Comparison of ENCODE assay signal across 28 cellular contexts in the genomic region with DNA sequence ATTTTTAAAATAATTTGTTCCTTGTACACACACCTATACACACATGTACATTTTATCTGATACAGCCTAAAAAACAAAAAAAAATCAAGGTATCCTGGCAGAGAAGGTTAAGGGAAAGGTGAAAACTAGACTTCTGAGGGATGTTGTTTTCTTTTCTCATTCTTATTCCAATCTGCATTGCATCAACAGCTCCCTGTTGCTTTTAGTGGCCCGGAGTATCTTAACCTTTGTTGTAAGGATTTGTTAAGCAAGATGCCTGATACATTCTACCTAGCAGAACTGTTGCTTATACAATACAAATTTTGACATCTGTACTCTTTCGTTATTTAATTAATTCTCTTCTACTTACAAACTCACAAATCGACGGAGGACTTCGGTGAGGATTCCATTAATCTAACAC.
"Had no signal": no experiment of that assay in that cellular context is flagged by ENCODE, and none has a peak within 500 bp of the region (broad histone marks: within the 10 kb centered on the region; RNA-seq: fewer than 3 reads in every experiment).

No MANE protein-coding gene starts in this region.

- DNase-seq: hippocampal formation; kidney; left colon; left lung; lower lobe of right lung; mammary epithelial cell; mesendoderm; midbrain; mucosa of descending colon; naive thymus-derived CD4-positive, alpha-beta T cell; ovary; retina; right cardiac atrium; stimulated activated CD4-positive, alpha-beta T cell treated with anti-CD3 and anti-CD28 coated beads, Interleukin-12 subunit alpha, Interleukin-12 subunit beta, amount 100 ng/mL, for 4 hours; stimulated activated CD4-positive, alpha-beta T cell treated with anti-CD3 and anti-CD28 coated beads, Interleukin-15, amount 100 ng/mL, for 24 hours; stimulated activated CD4-positive, alpha-beta T cell treated with anti-CD3 and anti-CD28 coated beads, Interleukin-4, amount 100 ng/mL, for 24 hours; stimulated activated naive CD4-positive, alpha-beta T cell; tibial artery; trophoblast cell; upper lobe of right lung had no signal

- FAIRE-seq: kidney had no signal

- H3K4me1 ChIP-seq: left lung, lower lobe of right lung, tibial artery, upper lobe of right lung had no signal

- H3K4me3 Mint-ChIP-seq: naive thymus-derived CD4-positive, alpha-beta T cell; natural killer cell treated with Interleukin-12 subunit alpha and Interleukin-12 subunit beta and Interleukin-15 and Interleukin-18, amount 100 ng/mL, for 72 hours; stimulated activated effector memory CD8-positive, alpha-beta T cell treated with anti-CD3 and anti-CD28 coated beads, Interleukin-12 subunit alpha, Interleukin-12 subunit beta, amount 100 ng/mL, for 72 hours; stimulated activated naive CD8-positive, alpha-beta T cell treated with anti-CD3 and anti-CD28 coated beads, Interleukin-15, Interleukin-2, amounts not matched to agents 100 ng/mL and 50 ng/mL, for 24 hours had no signal

- H3K36me3 Mint-ChIP-seq: natural killer cell treated with Interleukin-12 subunit alpha and Interleukin-12 subunit beta and Interleukin-15 and Interleukin-18, amount 100 ng/mL, for 72 hours; stimulated activated effector memory CD8-positive, alpha-beta T cell treated with anti-CD3 and anti-CD28 coated beads, Interleukin-12 subunit alpha, Interleukin-12 subunit beta, amount 100 ng/mL, for 72 hours had no signal

- H3K9me3 ChIP-seq: left lung, mucosa of descending colon, ovary, suprapubic skin, thoracic aorta, upper lobe of right lung had no signal

- H3K4me1 Mint-ChIP-seq: stimulated activated effector memory CD8-positive, alpha-beta T cell treated with anti-CD3 and anti-CD28 coated beads, Interleukin-12 subunit alpha, Interleukin-12 subunit beta, amount 100 ng/mL, for 72 hours had no signal

- H3K27ac Mint-ChIP-seq: naive thymus-derived CD4-positive, alpha-beta T cell; natural killer cell treated with Interleukin-12 subunit alpha and Interleukin-12 subunit beta and Interleukin-15 and Interleukin-18, amount 100 ng/mL, for 72 hours; progenitor cell of endocrine pancreas; stimulated activated effector memory CD8-positive, alpha-beta T cell treated with anti-CD3 and anti-CD28 coated beads, Interleukin-12 subunit alpha, Interleukin-12 subunit beta, amount 100 ng/mL, for 72 hours; stimulated activated naive CD8-positive, alpha-beta T cell treated with anti-CD3 and anti-CD28 coated beads, Interleukin-15, Interleukin-2, amounts not matched to agents 100 ng/mL and 50 ng/mL, for 24 hours had no signal

- H3K27me3 Mint-ChIP-seq: naive thymus-derived CD4-positive, alpha-beta T cell; natural killer cell treated with Interleukin-12 subunit alpha and Interleukin-12 subunit beta and Interleukin-15 and Interleukin-18, amount 100 ng/mL, for 72 hours; progenitor cell of endocrine pancreas had no signal

- H3K27ac ChIP-seq: left lung, lower lobe of right lung, ovary, skin epidermis, suprapubic skin, thoracic aorta, tibial artery, upper lobe of right lung had no signal

- H3K27me3 ChIP-seq: left lung, ovary, suprapubic skin, tibial artery, upper lobe of right lung had no signal

- ATAC-seq: left colon; left lung; lower lobe of right lung; mucosa of descending colon; naive thymus-derived CD4-positive, alpha-beta T cell; natural killer cell treated with Interleukin-12 subunit alpha and Interleukin-12 subunit beta and Interleukin-15 and Interleukin-18, amount 100 ng/mL, for 72 hours; right cardiac atrium; sciatic nerve; stimulated activated effector memory CD8-positive, alpha-beta T cell treated with anti-CD3 and anti-CD28 coated beads, Interleukin-12 subunit alpha, Interleukin-12 subunit beta, amount 100 ng/mL, for 72 hours; upper lobe of right lung had no signal

- H3K4me3 ChIP-seq: left lung, lower lobe of right lung, mucosa of descending colon, ovary, skin epidermis, suprapubic skin, thoracic aorta, tibial artery, upper lobe of right lung had no signal

- H3K36me3 ChIP-seq: left lung, lower lobe of right lung, ovary, suprapubic skin, thoracic aorta, tibial artery, upper lobe of right lung had no signal
